Comparison of ENCODE assay signal across 8 cellular contexts in genomic region chr2:12719400-12720104, GRCh38. TPM values are rescaled to one million over a fixed set of nuclear protein-coding genes. Genes with fewer than 3 reads are reported as not detected.
DNase-seq lines count a peak whose midpoint lies in the region; ATAC-seq, FAIRE-seq and TF ChIP-seq lines count a peak whose summit lies in the region.

No MANE protein-coding gene starts in this region.

- peaks cover 0 to 4% of the 10 kb centered on the region in 2 donors for H3K36me3 ChIP-seq in kidney (ENCODE audit: control insufficient read depth in 1 of 2, insufficient read depth in 2 of 2, low read length in 2 of 2)

- H3K9me3 Mint-ChIP-seq in activated CD8-positive, alpha-beta memory T cell treated with anti-CD3 and anti-CD28 coated beads, Interleukin-2, amount 10 ng/mL, durations not matched to agents 7 days and 5 days (ENCODE audit: low read depth) = no peaks in the 10 kb centered on the region
- no peaks in the 10 kb centered on the region for H3K9me3 Mint-ChIP-seq in activated naive CD8-positive, alpha-beta T cell treated with anti-CD3 and anti-CD28 coated beads, Interleukin-2, amount 50 U/mL, for 24 hours

- peak overlapping the region; percentile 84 for H3K4me3 Mint-ChIP-seq in activated CD8-positive, alpha-beta memory T cell treated with anti-CD3 and anti-CD28 coated beads, Interleukin-2, amount 10 ng/mL, durations not matched to agents 7 days and 5 days
- peak overlapping the region; percentile 87 for H3K4me3 Mint-ChIP-seq in activated naive CD8-positive, alpha-beta T cell treated with anti-CD3 and anti-CD28 coated beads, Interleukin-2, amount 50 U/mL, for 24 hours

- no peak for TF ChIP-seq CTCF in kidney (IDR thresholded peaks at IDR 0.05; ENCODE audit: borderline replicate concordance, extremely low read depth, insufficient read depth)

- DNase-seq in activated CD8-positive, alpha-beta memory T cell treated with anti-CD3 and anti-CD28 coated beads, Interleukin-2, amount 10 ng/mL, durations not matched to agents 7 days and 5 days = peak; percentile 21
- no peak for DNase-seq in activated CD8-positive, alpha-beta memory T cell treated with anti-CD3 and anti-CD28 coated beads for 24 hours
- DNase-seq in activated naive CD8-positive, alpha-beta T cell treated with anti-CD3 and anti-CD28 coated beads, Interleukin-2, amount 50 U/mL, for 24 hours = no peak
- DNase-seq in kidney = no peak
- no peak for DNase-seq in GM12891 (ENCODE audit: insufficient read length, low spot score)
- no peak for DNase-seq in NCI-H345 (lab: John Stamatoyannopoulos, UW)
- DNase-seq in SKM-1 (lab: John Stamatoyannopoulos, UW; ENCODE audit: unreplicated experiment) = no peak

- H3K9ac ChIP-seq in kidney (ENCODE audit: low read length in 2 of 2) = peak overlapping the region; percentile 92 to 93

- CTCF ChIA-PET in activated CD8-positive, alpha-beta memory T cell treated with anti-CD3 and anti-CD28 coated beads, Interleukin-2, amount 10 ng/mL, durations not matched to agents 7 days and 5 days (lab: Charles Lee) = interaction anchor here (1.3 to 3.1 kb wide), 4 partner anchors 10 to 287 kb away, joined by 3 to 20 read pairs (median 12); no protein-coding TSS in a partner anchor

- H3K9me3 ChIP-seq in kidney (ENCODE audit: control insufficient read depth in 1 of 2, low read length in 2 of 2) = no peaks in the 10 kb centered on the region

- H3K4me3 ChIP-seq in kidney (ENCODE audit: low read length in 2 of 2) = peak overlapping the region; percentile 88

- no peak for TF ChIP-seq POLR2A in GM12891 (IDR thresholded peaks at IDR 0.05; ENCODE audit: low read depth, low read length)

- H3K27me3 Mint-ChIP-seq in activated CD8-positive, alpha-beta memory T cell treated with anti-CD3 and anti-CD28 coated beads, Interleukin-2, amount 10 ng/mL, durations not matched to agents 7 days and 5 days = peaks cover 10% of the 10 kb centered on the region
- peaks cover 2% of the 10 kb centered on the region for H3K27me3 Mint-ChIP-seq in activated naive CD8-positive, alpha-beta T cell treated with anti-CD3 and anti-CD28 coated beads, Interleukin-2, amount 50 U/mL, for 24 hours

- peak overlapping the region; percentile 91 to 97 for H3K27ac ChIP-seq in kidney (ENCODE audit: low read depth in 2 of 2, low read length in 2 of 2)
- H3K27ac ChIP-seq in temporal lobe (ENCODE audit: low read depth, low read length) = peak overlapping the region; percentile 56

- no peak for ATAC-seq in activated CD8-positive, alpha-beta memory T cell treated with anti-CD3 and anti-CD28 coated beads, Interleukin-2, amount 10 ng/mL, durations not matched to agents 7 days and 5 days
- no peak for ATAC-seq in activated naive CD8-positive, alpha-beta T cell treated with anti-CD3 and anti-CD28 coated beads, Interleukin-2, amount 50 U/mL, for 24 hours

- peak overlapping the region; percentile 35 for H3K27ac Mint-ChIP-seq in activated CD8-positive, alpha-beta memory T cell treated with anti-CD3 and anti-CD28 coated beads, Interleukin-2, amount 10 ng/mL, durations not matched to agents 7 days and 5 days
- peak overlapping the region; percentile 64 for H3K27ac Mint-ChIP-seq in activated naive CD8-positive, alpha-beta T cell treated with anti-CD3 and anti-CD28 coated beads, Interleukin-2, amount 50 U/mL, for 24 hours

- peaks cover 14% of the 10 kb centered on the region for H3K36me3 Mint-ChIP-seq in activated CD8-positive, alpha-beta memory T cell treated with anti-CD3 and anti-CD28 coated beads, Interleukin-2, amount 10 ng/mL, durations not matched to agents 7 days and 5 days
- H3K36me3 Mint-ChIP-seq in activated naive CD8-positive, alpha-beta T cell treated with anti-CD3 and anti-CD28 coated beads, Interleukin-2, amount 50 U/mL, for 24 hours (ENCODE audit: low read depth) = peaks cover 4% of the 10 kb centered on the region

- H3K4me1 ChIP-seq in kidney (ENCODE audit: control insufficient read depth in 1 of 2, insufficient read depth in 1 of 2, low read depth in 1 of 2, low read length in 2 of 2) = peaks cover 16 to 20% of the 10 kb centered on the region in 2 donors

- H3K4me1 Mint-ChIP-seq in activated CD8-positive, alpha-beta memory T cell treated with anti-CD3 and anti-CD28 coated beads, Interleukin-2, amount 10 ng/mL, durations not matched to agents 7 days and 5 days = peaks cover 52% of the 10 kb centered on the region
- peaks cover 60% of the 10 kb centered on the region for H3K4me1 Mint-ChIP-seq in activated naive CD8-positive, alpha-beta T cell treated with anti-CD3 and anti-CD28 coated beads, Interleukin-2, amount 50 U/mL, for 24 hours

- FAIRE-seq in kidney (lab: Jason Lieb, UNC) (no peak), GM12891 (lab: Jason Lieb, UNC) (no peak)

- intact Hi-C loops in kidney (cut with DNase I) = no loop called here

TF ChIP-seq in GM12891, 5 proteins besides CTCF, POLR2A, EP300 and RAD21:
- no peak for TF ChIP-seq TAF1 (IDR thresholded peaks at IDR 0.05; ENCODE audit: low read depth, low read length)
- TF ChIP-seq POLR2AphosphoS5 (IDR thresholded peaks at IDR 0.05; ENCODE audit: low read depth, low read length) = no peak
- TF ChIP-seq SPI1 (IDR thresholded peaks at IDR 0.05; ENCODE audit: low read depth, low read length) = no peak
- TF ChIP-seq PAX5 (IDR thresholded peaks at IDR 0.05; ENCODE audit: insufficient read depth, low read length, severe bottlenecking) = no peak
- no peak for TF ChIP-seq POU2F2 (IDR thresholded peaks at IDR 0.05; ENCODE audit: low read depth, low read length)

RNA-seq across cellular contexts. Expression of gene TRIB2, which starts 2.8 kb away (rescaled TPM):
- total RNA-seq in activated CD8-positive, alpha-beta memory T cell treated with anti-CD3 and anti-CD28 coated beads, Interleukin-2, amount 10 ng/mL, durations not matched to agents 7 days and 5 days = 10 to 100 TPM; 14.3 to 28.5 TPM
- total RNA-seq in kidney = 69.2 TPM
- polyA plus RNA-seq in kidney (ENCODE audit: insufficient read depth, low read depth, low replicate concordance) = 29.6 TPM
- 67.9 TPM for total RNA-seq in temporal lobe
- polyA plus RNA-seq in GM12891 (2012; ENCODE audit: low read depth, missing spikeins) = 5.0 TPM
